9 cellular contexts compared by ENCODE assay signal in genomic region chr6:88982720-88983119, GRCh38. TPM values are rescaled to one million over a fixed set of nuclear protein-coding genes. Genes with fewer than 3 reads are reported as not detected.
DNase-seq lines count a peak whose midpoint lies in the region; ATAC-seq and TF ChIP-seq lines count a peak whose summit lies in the region.
"Had no signal": no experiment of that assay in that cellular context is flagged by ENCODE, and none has a peak within 500 bp of the region (broad histone marks: within the 10 kb centered on the region; RNA-seq: fewer than 3 reads in every experiment).

No MANE protein-coding gene starts in this region.

- H3K4me3 Mint-ChIP-seq in endodermal cell (no peak overlapping the region), mesothelial cell of epicardium (no peak overlapping the region)

- no peak overlapping the region for H3K27ac ChIP-seq in endodermal cell (ENCODE audit: low read depth, low read length)
- H3K27ac ChIP-seq: SJSA1 had no signal

- H3K27ac Mint-ChIP-seq in endodermal cell: no peak overlapping the region
- no peak overlapping the region for H3K27ac Mint-ChIP-seq in mesothelial cell of epicardium

- ATAC-seq in GM19455 (IDR thresholded peaks at IDR 0.05; ENCODE audit: unreplicated experiment) (peak; percentile 71), SK-N-SH treated with all-trans-retinoic acid at 6 μM for 48 hours (peak; percentile 95), GM21825 (IDR thresholded peaks at IDR 0.05; ENCODE audit: unreplicated experiment) (no peak)

- TF ChIP-seq CTCF in endodermal cell (conservative IDR thresholded peaks at IDR 0.05) (peak; percentile 88), mesothelial cell of epicardium (IDR thresholded peaks at IDR 0.05; ENCODE audit: unreplicated experiment) (peak; percentile 74)

- no peaks in the 10 kb centered on the region for H3K4me1 ChIP-seq in endodermal cell (ENCODE audit: control insufficient read depth, insufficient read depth, low read length)
- H3K4me1 ChIP-seq: SJSA1 had no signal

- no peak overlapping the region for H3K9ac ChIP-seq in endodermal cell (ENCODE audit: extremely low read depth, low read length, poor library complexity, severe bottlenecking)

- DNase-seq in DMS 273 (lab: John Stamatoyannopoulos, UW; ENCODE audit: unreplicated experiment) (peak; percentile 78), NCI-H1092 treated with DMSO at 0.1 percent for 48 hours (lab: John Stamatoyannopoulos, UW) (peak; percentile 39), endodermal cell (no peak), mesothelial cell of epicardium (ENCODE audit: low spot score in 2 of 2, unreplicated experiment in 2 of 2) (no peak), GM19238 (ENCODE audit: insufficient read length, low spot score) (no peak)

- no peaks in the 10 kb centered on the region for H3K36me3 ChIP-seq in endodermal cell (ENCODE audit: control insufficient read depth, insufficient read depth, low read length)
- H3K36me3 ChIP-seq: SJSA1 had no signal

- H3K27me3 ChIP-seq in endodermal cell (ENCODE audit: control insufficient read depth, insufficient read depth, low read length, poor library complexity, severe bottlenecking): peaks cover 14% of the 10 kb centered on the region
- H3K27me3 ChIP-seq: SJSA1 had no signal

- H3K27me3 Mint-ChIP-seq in endodermal cell (ENCODE audit: insufficient read depth) (peaks cover 46% of the 10 kb centered on the region), mesothelial cell of epicardium (ENCODE audit: low read depth) (no peaks in the 10 kb centered on the region)

- no peaks in the 10 kb centered on the region for H3K9me3 ChIP-seq in endodermal cell (ENCODE audit: control insufficient read depth, low read length)
- H3K9me3 ChIP-seq: SJSA1 had no signal

- WGBS in endodermal cell (ENCODE audit: insufficient coverage in 1 of 2, insufficient read length in 1 of 2), 2 experiments: 0 to 18% methylated on average over 1 to 2 of the region's 2 CpGs

- H3K4me3 ChIP-seq in endodermal cell (ENCODE audit: low read length): no peak overlapping the region
- H3K4me3 ChIP-seq: SJSA1 had no signal

- H3K36me3 Mint-ChIP-seq in endodermal cell (ENCODE audit: low read depth) (no peaks in the 10 kb centered on the region), mesothelial cell of epicardium (no peaks in the 10 kb centered on the region)

- H3K9me3 Mint-ChIP-seq in endodermal cell: no peaks in the 10 kb centered on the region
- no peaks in the 10 kb centered on the region for H3K9me3 Mint-ChIP-seq in mesothelial cell of epicardium

- H3K4me1 Mint-ChIP-seq in endodermal cell: no peaks in the 10 kb centered on the region
- peaks cover 5% of the 10 kb centered on the region for H3K4me1 Mint-ChIP-seq in mesothelial cell of epicardium

TF ChIP-seq in SK-N-SH treated with all-trans-retinoic acid at 6 μM for 48 hours, 23 proteins besides CTCF, POLR2A, EP300 and RAD21:
- no peak for TF ChIP-seq ZFP30 (CRISPR knock-in tag; IDR thresholded peaks at IDR 0.05)
- TF ChIP-seq TCF4 (CRISPR knock-in tag; IDR thresholded peaks at IDR 0.05; ENCODE audit: borderline replicate concordance): no peak
- no peak for TF ChIP-seq ESRRG (CRISPR knock-in tag; IDR thresholded peaks at IDR 0.05)
- no peak for TF ChIP-seq ZFP3 (CRISPR knock-in tag; IDR thresholded peaks at IDR 0.05)
- TF ChIP-seq RARB (CRISPR knock-in tag; IDR thresholded peaks at IDR 0.05): no peak
- no peak for TF ChIP-seq ZC3H10 (CRISPR knock-in tag; IDR thresholded peaks at IDR 0.05)
- no peak for TF ChIP-seq ZNF565 (CRISPR knock-in tag; conservative IDR thresholded peaks at IDR 0.05; ENCODE audit: low read depth)
- TF ChIP-seq CSDC2 (CRISPR knock-in tag; IDR thresholded peaks at IDR 0.05): no peak
- TF ChIP-seq PPARA (CRISPR knock-in tag; IDR thresholded peaks at IDR 0.05; ENCODE audit: borderline replicate concordance): no peak

RNA-seq across cellular contexts. Expression of gene RNGTT, which starts 19.3 kb away (rescaled TPM):
- 10 to 100 TPM; 21.5 to 28.7 TPM for total RNA-seq in endodermal cell
- 20.6 TPM for polyA plus RNA-seq in endodermal cell (2013, experiment 1 of 2)
- 19.1 TPM for polyA plus RNA-seq in endodermal cell (2013, experiment 2 of 2)
- total RNA-seq in mesothelial cell of epicardium: 15.6 to 16.5 TPM (median 16.0 TPM) in 3 replicates

Comparison
In these comparisons a context has a peak if more than half of its experiments do, and no peak if none do; other contexts are left out.
1. DNase-seq: peak in DMS 273 (single experiment) and NCI-H1092 treated with DMSO at 0.1 percent for 48 hours (single experiment); none in endodermal cell (single experiment), mesothelial cell of epicardium (0 of 2) and GM19238 (single experiment).